In the genomic region with DNA sequence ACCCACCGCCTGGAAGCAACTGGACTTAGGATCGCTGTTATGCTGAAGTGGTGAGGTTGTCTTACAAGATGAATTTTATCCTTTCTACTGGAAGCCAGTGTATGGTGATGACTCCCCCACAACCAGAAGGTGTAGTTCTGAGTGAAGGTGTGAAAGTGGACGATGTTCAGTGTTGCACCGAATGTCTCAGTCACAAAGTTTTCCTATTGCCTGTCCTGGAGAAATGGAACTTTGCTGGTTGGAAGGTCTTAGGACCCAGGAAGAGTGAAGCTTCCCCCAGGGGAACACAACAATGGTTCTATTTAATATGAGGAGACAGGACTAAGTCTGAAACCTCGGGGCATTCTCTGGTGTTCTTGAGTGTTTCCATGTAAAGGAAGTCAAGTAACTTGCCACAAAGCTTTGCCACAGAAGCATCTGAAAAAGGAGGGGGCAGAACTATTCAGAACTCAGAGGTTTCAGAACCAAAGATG, we compare ENCODE assay signal across 1 cellular context.
TF ChIP-seq lines count a peak whose summit lies in the region.

No MANE protein-coding gene starts in this region.

TF ChIP-seq in HEK293, 187 proteins besides CTCF, POLR2A, EP300 and RAD21 (continued from another document):
- no peak for TF ChIP-seq ZBTB49 (tag by site-specific recombination; IDR thresholded peaks at IDR 0.05; ENCODE audit: low read depth)
- TF ChIP-seq GLIS1 (tag by site-specific recombination; IDR thresholded peaks at IDR 0.05), result no peak
- TF ChIP-seq GFI1B (tag by site-specific recombination; IDR thresholded peaks at IDR 0.05), result no peak
- TF ChIP-seq ZBTB21 (tag by site-specific recombination; IDR thresholded peaks at IDR 0.05), result no peak
- no peak for TF ChIP-seq ZIC2 (tag by site-specific recombination; IDR thresholded peaks at IDR 0.05)
- no peak for TF ChIP-seq ZNF549 (tag by site-specific recombination; IDR thresholded peaks at IDR 0.05)
- no peak for TF ChIP-seq ZNF510 (tag by site-specific recombination; IDR thresholded peaks at IDR 0.05; ENCODE audit: insufficient replicate concordance)
- TF ChIP-seq ZNF514 (tag by site-specific recombination; IDR thresholded peaks at IDR 0.05), result no peak
- no peak for TF ChIP-seq ZNF423 (tag by site-specific recombination; IDR thresholded peaks at IDR 0.05)
- no peak for TF ChIP-seq KLF1 (tag by site-specific recombination; IDR thresholded peaks at IDR 0.05)
